Comparison of ENCODE assay signal across 9 cellular contexts in genomic region chr22:40426671-40427070, GRCh38. TPM values are rescaled to one million over a fixed set of nuclear protein-coding genes. Genes with fewer than 3 reads are reported as not detected.
DNase-seq lines count a peak whose midpoint lies in the region; ATAC-seq, FAIRE-seq and TF ChIP-seq lines count a peak whose summit lies in the region.
"Had no signal": no experiment of that assay in that cellular context is flagged by ENCODE, and none has a peak within 500 bp of the region (broad histone marks: within the 10 kb centered on the region; RNA-seq: fewer than 3 reads in every experiment).

No MANE protein-coding gene starts in this region.

- H3K4me1 ChIP-seq in Karpas-422 (ENCODE audit: low read length): peaks cover 32% of the 10 kb centered on the region

- no peaks in the 10 kb centered on the region for H3K27me3 Mint-ChIP-seq in activated naive CD8-positive, alpha-beta T cell treated with anti-CD3 and anti-CD28 coated beads, Interleukin-2, amount 50 U/mL, for 24 hours

- no peak overlapping the region for H3K9ac ChIP-seq in Karpas-422 (ENCODE audit: low read length)

- H3K9me3 Mint-ChIP-seq in activated naive CD8-positive, alpha-beta T cell treated with anti-CD3 and anti-CD28 coated beads, Interleukin-2, amount 50 U/mL, for 24 hours: no peaks in the 10 kb centered on the region
- H3K9me3 Mint-ChIP-seq: WTC11 had no signal

- peaks cover 22% of the 10 kb centered on the region; the same call in 1 of the 2 replicates for H3K36me3 ChIP-seq in Karpas-422 (ENCODE audit: insufficient read depth, low read length)

- peak overlapping the region; percentile 51 for H3K27ac Mint-ChIP-seq in activated naive CD8-positive, alpha-beta T cell treated with anti-CD3 and anti-CD28 coated beads, Interleukin-2, amount 50 U/mL, for 24 hours
- H3K27ac Mint-ChIP-seq: WTC11 had no signal

- H3K27me3 ChIP-seq in AG04450 (ENCODE audit: control insufficient read depth, insufficient read depth, low read length) (no peaks in the 10 kb centered on the region), Karpas-422 (ENCODE audit: low read length) (no peaks in the 10 kb centered on the region)

- H3K4me3 Mint-ChIP-seq in activated naive CD8-positive, alpha-beta T cell treated with anti-CD3 and anti-CD28 coated beads, Interleukin-2, amount 50 U/mL, for 24 hours: no peak overlapping the region
- H3K4me3 Mint-ChIP-seq: WTC11 had no signal

- H3K4me1 Mint-ChIP-seq in activated naive CD8-positive, alpha-beta T cell treated with anti-CD3 and anti-CD28 coated beads, Interleukin-2, amount 50 U/mL, for 24 hours: peaks cover 5% of the 10 kb centered on the region
- H3K4me1 Mint-ChIP-seq: WTC11 had no signal

- POLR2A ChIA-PET in AG04450 (lab: Yijun Ruan, JAX): no interaction called here

- CTCF ChIA-PET in AG04450 (lab: Charles Lee): interaction anchor here (1.0 to 3.9 kb wide), 2 partner anchors 10 to 220 kb away, joined by 4 to 22 read pairs; no protein-coding TSS in a partner anchor

- ATAC-seq in activated naive CD8-positive, alpha-beta T cell treated with anti-CD3 and anti-CD28 coated beads, Interleukin-2, amount 50 U/mL, for 24 hours: no peak
- ATAC-seq in GM21576 (IDR thresholded peaks at IDR 0.05; ENCODE audit: unreplicated experiment): no peak
- ATAC-seq in GM21515 (IDR thresholded peaks at IDR 0.05; ENCODE audit: unreplicated experiment): no peak
- ATAC-seq: WTC11 had no signal

- no peaks in the 10 kb centered on the region for H3K9me3 ChIP-seq in AG04450 (ENCODE audit: control insufficient read depth, insufficient read depth, low read length)
- no peaks in the 10 kb centered on the region for H3K9me3 ChIP-seq in Karpas-422 (ENCODE audit: low read length)

- no peaks in the 10 kb centered on the region for H3K9me2 ChIP-seq in Karpas-422 (replicated peaks; ENCODE audit: insufficient read depth, low read length)

- TF ChIP-seq CTCF in AG04450 (IDR thresholded peaks at IDR 0.05; ENCODE audit: low read depth, low read length): no peak

- peak overlapping the region; percentile 31 for H3K27ac ChIP-seq in AG04450 (ENCODE audit: low read depth, low read length)
- H3K27ac ChIP-seq in Karpas-422 (ENCODE audit: low read length): peak overlapping the region; percentile 35

- no peaks in the 10 kb centered on the region for H4K20me1 ChIP-seq in Karpas-422 (ENCODE audit: insufficient read depth, low read depth, low read length)

- DNase-seq in AG04450 (ENCODE audit: low read depth, low spot score): no peak
- no peak for DNase-seq in Karpas-422
- DNase-seq in activated naive CD8-positive, alpha-beta T cell treated with anti-CD3 and anti-CD28 coated beads, Interleukin-2, amount 50 U/mL, for 24 hours: no peak
- peak; percentile 58 to 93 for DNase-seq in lung microvascular endothelial cell (ENCODE audit: low read depth in 2 of 2)
- DNase-seq in RCC 7860 (ENCODE audit: low spot score): no peak
- DNase-seq in ureter (ENCODE audit: low spot score): no peak

- no peak overlapping the region for H2AFZ ChIP-seq in Karpas-422 (ENCODE audit: low read length)

- FAIRE-seq in RCC 7860 (lab: Jason Lieb, UNC): no peak

- H3K4me3 ChIP-seq in AG04450 (ENCODE audit: low read depth, low read length): no peak overlapping the region
- no peak overlapping the region for H3K4me3 ChIP-seq in Karpas-422 (ENCODE audit: low read length)

- no peak overlapping the region for H3K4me2 ChIP-seq in Karpas-422 (ENCODE audit: low read depth, low read length, poor library complexity, severe bottlenecking)

- peaks cover 38% of the 10 kb centered on the region for H3K36me3 Mint-ChIP-seq in activated naive CD8-positive, alpha-beta T cell treated with anti-CD3 and anti-CD28 coated beads, Interleukin-2, amount 50 U/mL, for 24 hours (ENCODE audit: low read depth)

- H3K79me2 ChIP-seq in Karpas-422 (ENCODE audit: low read length): peaks cover 32% of the 10 kb centered on the region

RNA-seq across cellular contexts. Expression of gene SGSM3, which starts 56.3 kb away (rescaled TPM):
- 37.2 and 49.0 TPM in 2 replicates for polyA plus RNA-seq in AG04450 (2011; rRNA removed)
- polyA minus RNA-seq in AG04450 (2011; rRNA and poly(A)+ RNA removed): 27.6 and 41.0 TPM in 2 replicates
- total RNA-seq in Karpas-422 (2014; rRNA removed; shearing (Covaris generic); ENCODE audit: low replicate concordance): 108 and 251 TPM in 2 replicates
- 41.0 and 52.0 TPM in 2 replicates for total RNA-seq in lung microvascular endothelial cell
- 80.2 TPM for total RNA-seq in ureter

Comparison
In these comparisons a context has a peak if more than half of its experiments do, and no peak if none do; other contexts are left out.
1. DNase-seq: peak in lung microvascular endothelial cell (2 of 2); none in AG04450 (single experiment), Karpas-422 (single experiment), activated naive CD8-positive, alpha-beta T cell treated with anti-CD3 and anti-CD28 coated beads, Interleukin-2, amount 50 U/mL, for 24 hours (single experiment), RCC 7860 (single experiment) and ureter (single experiment).